11 cellular contexts compared by ENCODE assay signal in genomic region chr2:230423851-230424458, GRCh38. TPM values are rescaled to one million over a fixed set of nuclear protein-coding genes. Genes with fewer than 3 reads are reported as not detected.
DNase-seq lines count a peak whose midpoint lies in the region; ATAC-seq, FAIRE-seq and TF ChIP-seq lines count a peak whose summit lies in the region.
"Had no signal": no experiment of that assay in that cellular context is flagged by ENCODE, and none has a peak within 500 bp of the region (broad histone marks: within the 10 kb centered on the region; RNA-seq: fewer than 3 reads in every experiment).

No MANE protein-coding gene starts in this region.

- H3K36me3 ChIP-seq in heart left ventricle (peaks cover 0 to 46% (median 7%) of the 10 kb centered on the region in 9 donors), body of pancreas (replicated peaks in 1 of 2; ENCODE audit: insufficient read depth in 1 of 2, low read depth in 2 of 2) (no peaks in the 10 kb centered on the region), liver (ENCODE audit: control insufficient read depth in 4 of 4, insufficient read depth in 3 of 4, low read depth in 1 of 4, low read length in 3 of 4) (peaks cover 0 to 4% (median 0%) of the 10 kb centered on the region in 4 donors), urinary bladder (ENCODE audit: insufficient read depth) (peaks cover under 1% of the 10 kb centered on the region), uterus (no peaks in the 10 kb centered on the region)

- no peak overlapping the region for H3K27ac Mint-ChIP-seq in glutamatergic neuron (ENCODE audit: unreplicated experiment)

- no peak overlapping the region for H3K9ac ChIP-seq in liver (ENCODE audit: low read depth in 1 of 2, low read length in 2 of 2)

- ATAC-seq in heart left ventricle (peak in 3 of 4 donors; percentile 50 to 69 (median 50)), body of pancreas (peak; percentile 96)

- no peaks in the 10 kb centered on the region for H3K4me1 Mint-ChIP-seq in glutamatergic neuron (ENCODE audit: low read depth, unreplicated experiment)

- H3K27me3 Mint-ChIP-seq in glutamatergic neuron (ENCODE audit: unreplicated experiment): no peaks in the 10 kb centered on the region

- peak overlapping the region in 1 of 12 donors; percentile 7 for H3K4me3 ChIP-seq in heart left ventricle
- no peak overlapping the region for H3K4me3 ChIP-seq in body of pancreas
- H3K4me3 ChIP-seq in liver (ENCODE audit: low read depth in 1 of 3, low read length in 3 of 3): no peak overlapping the region
- H3K4me3 ChIP-seq in urinary bladder (ENCODE audit: low read depth, low read length): no peak overlapping the region
- H3K4me3 ChIP-seq in uterus: no peak overlapping the region

- FAIRE-seq in frontal cortex (lab: Jason Lieb, UNC): no peak
- FAIRE-seq: TTC549 had no signal

- peaks cover 6 to 81% (median 54%) of the 10 kb centered on the region in 12 donors for H3K4me1 ChIP-seq in heart left ventricle
- H3K4me1 ChIP-seq in body of pancreas: peaks cover 39% of the 10 kb centered on the region
- H3K4me1 ChIP-seq in liver (ENCODE audit: control insufficient read depth in 4 of 4, insufficient read depth in 4 of 4, low read length in 3 of 4): peaks cover 11 to 37% (median 29%) of the 10 kb centered on the region in 4 donors
- H3K4me1 ChIP-seq in urinary bladder (ENCODE audit: insufficient read depth): peaks cover 1% of the 10 kb centered on the region
- H3K4me1 ChIP-seq in uterus: no peaks in the 10 kb centered on the region

- H3K27ac ChIP-seq in heart left ventricle: peak overlapping the region in 6 of 12 donors; percentile 4 to 47 (median 30)
- H3K27ac ChIP-seq in body of pancreas: peak overlapping the region; percentile 34 to 85 (median 67)
- peak overlapping the region in 1 of 2 donors; percentile 8 for H3K27ac ChIP-seq in liver (ENCODE audit: low read depth in 1 of 2, low read length in 2 of 2)
- peak overlapping the region; percentile 11 for H3K27ac ChIP-seq in urinary bladder (ENCODE audit: low read depth)
- H3K27ac ChIP-seq in uterus: no peak overlapping the region
- H3K27ac ChIP-seq: C4-2B had no signal

- H3K9me3 Mint-ChIP-seq in glutamatergic neuron (ENCODE audit: unreplicated experiment): no peaks in the 10 kb centered on the region

- WGBS in heart left ventricle, 4 donors: 63 to 75% (median 70%) methylated on average over 3 of the region's 3 CpGs
- WGBS in body of pancreas, 2 donors: 37 to 38% methylated on average over 3 of the region's 3 CpGs
- 53% methylated on average over 3 of the region's 3 CpGs for WGBS in liver
- WGBS in urinary bladder: 89% methylated on average over 3 of the region's 3 CpGs

- H3K36me3 Mint-ChIP-seq in glutamatergic neuron (ENCODE audit: unreplicated experiment): no peaks in the 10 kb centered on the region

- H3K9me3 ChIP-seq in heart left ventricle (peaks cover 0 to 9% (median 2%) of the 10 kb centered on the region in 12 donors), body of pancreas (no peaks in the 10 kb centered on the region), liver (ENCODE audit: control insufficient read depth in 4 of 4, low read length in 3 of 4) (no peaks in the 10 kb centered on the region), uterus (peaks cover 0 to 2% of the 10 kb centered on the region in 2 donors)

- intact Hi-C loops in heart left ventricle (cut with DNase I): no loop called here
- intact Hi-C loops in cardiac septum (cut with DNase I): no loop called here
- intact Hi-C loops in body of pancreas (cut with DNase I): no loop called here
- intact Hi-C loops in uterus (cut with DNase I; ENCODE audit: low total_unique reads): no loop called here

- DNase-seq in heart left ventricle: no peak
- DNase-seq in cardiac septum (ENCODE audit: low spot score): no peak
- peak; percentile 56 to 83 (median 76) for DNase-seq in body of pancreas
- no peak for DNase-seq in glutamatergic neuron
- no peak for DNase-seq in frontal cortex (ENCODE audit: low spot score in 2 of 2)
- no peak for DNase-seq in uterus
- DNase-seq: caudate nucleus had no signal

- H3K4me3 Mint-ChIP-seq in glutamatergic neuron (ENCODE audit: unreplicated experiment): no peak overlapping the region

- TF ChIP-seq RAD21 in liver (IDR thresholded peaks at IDR 0.05): peak in 1 of 2 donors; percentile 15

- no peak for TF ChIP-seq POLR2A in heart left ventricle (IDR thresholded peaks at IDR 0.05)
- no peak for TF ChIP-seq POLR2A in body of pancreas (IDR thresholded peaks at IDR 0.05)
- no peak for TF ChIP-seq POLR2A in uterus (IDR thresholded peaks at IDR 0.05)

- no peaks in the 10 kb centered on the region for H3K27me3 ChIP-seq in heart left ventricle
- H3K27me3 ChIP-seq in body of pancreas: peaks cover 0 to 4% of the 10 kb centered on the region in 2 donors
- no peaks in the 10 kb centered on the region for H3K27me3 ChIP-seq in liver (ENCODE audit: control insufficient read depth in 4 of 4, insufficient read depth in 4 of 4, low read length in 3 of 4)
- no peaks in the 10 kb centered on the region for H3K27me3 ChIP-seq in uterus

- no peak for TF ChIP-seq CTCF in heart left ventricle (IDR thresholded peaks at IDR 0.05)
- no peak for TF ChIP-seq CTCF in body of pancreas (IDR thresholded peaks at IDR 0.05)
- no peak for TF ChIP-seq CTCF in liver (IDR thresholded peaks at IDR 0.05; ENCODE audit: low read depth, low read length, missing input control)
- no peak for TF ChIP-seq CTCF in glutamatergic neuron (IDR thresholded peaks at IDR 0.05; ENCODE audit: partially characterized antibody, unreplicated experiment)
- TF ChIP-seq CTCF in uterus (IDR thresholded peaks at IDR 0.05): no peak

TF ChIP-seq in liver, 16 proteins besides CTCF, POLR2A, EP300 and RAD21:
- TF ChIP-seq REST (IDR thresholded peaks at IDR 0.05): no peak
- peak; percentile 15 to 41 for TF ChIP-seq RXRA (IDR thresholded peaks at IDR 0.05)
- peak; percentile 33 to 37 for TF ChIP-seq HNF4A (conservative IDR thresholded peaks at IDR 0.05)
- peak; percentile 34 for TF ChIP-seq SP1 (IDR thresholded peaks at IDR 0.05)

RNA-seq across cellular contexts. Expression of gene SP100, which starts 8.0 kb away (rescaled TPM):
- total RNA-seq in heart left ventricle (100 to 1,000 TPM in 2 of 9 donors, 10 to 100 TPM in 7; 52.2 to 133 (median 67.6) TPM), cardiac septum (46.3 TPM), body of pancreas (10 to 100 TPM; 71.9 to 73.2 TPM), liver (10 to 100 TPM; 29.0 to 37.1 TPM), urinary bladder (82.3 TPM), glutamatergic neuron (ENCODE audit: unreplicated experiment) (not detected), frontal cortex (4.1 TPM), uterus (100 to 1,000 TPM in 3 of 4 donors, 10 to 100 TPM in 1; 65.9 to 197 (median 123) TPM)
- polyA plus RNA-seq in heart left ventricle (10 to 100 TPM; 32.6 to 48.8 TPM), liver (10 to 100 TPM; 21.9 to 45.5 TPM), urinary bladder (51.9 TPM)

Comparison
In these comparisons a context has a peak if more than half of its experiments do, and no peak if none do; other contexts are left out.
1. DNase-seq: peak in body of pancreas (4 of 4); none in heart left ventricle (0 of 5), cardiac septum (single experiment), glutamatergic neuron (single experiment), frontal cortex (0 of 2) and uterus (0 of 2).
2. H3K27ac ChIP-seq: peak in body of pancreas (4 of 4) and urinary bladder (single experiment); none in uterus (0 of 2).